Comparison of ENCODE assay signal across 1 cellular context in genomic region chr11:60927061-60927592, GRCh38.
TF ChIP-seq lines count a peak whose summit lies in the region.

No MANE protein-coding gene starts in this region.

TF ChIP-seq in H1, 55 proteins besides CTCF, POLR2A, EP300 and RAD21:
- no peak for TF ChIP-seq EGR1 (IDR thresholded peaks at IDR 0.05; ENCODE audit: borderline replicate concordance, low read depth, low read length)
- no peak for TF ChIP-seq EZH2 (IDR thresholded peaks at IDR 0.05; ENCODE audit: low read depth, low read length, severe bottlenecking)
